ENCODE assay signal across 8 cellular contexts in the genomic region with DNA sequence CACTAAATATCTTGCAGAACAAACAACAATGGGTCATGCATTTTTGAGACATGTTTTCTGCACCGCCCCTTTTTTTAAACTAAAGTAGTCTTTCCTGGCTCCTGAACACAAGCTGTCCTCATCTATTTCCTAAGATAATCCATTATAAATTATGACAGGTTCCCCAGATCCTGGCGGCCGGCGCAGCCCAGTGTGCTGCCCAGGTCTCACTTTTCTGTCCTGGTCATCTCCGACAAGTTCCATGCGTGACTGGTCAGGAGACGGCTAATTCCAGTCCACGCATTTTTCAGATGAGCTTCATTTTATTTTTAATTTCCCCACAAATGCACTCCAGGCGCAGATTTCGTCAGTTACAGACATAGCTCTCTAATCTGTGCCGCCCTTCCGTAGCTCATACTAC.
"Had no signal": no experiment of that assay in that cellular context is flagged by ENCODE, and none has a peak within 500 bp of the region (broad histone marks: within the 10 kb centered on the region; RNA-seq: fewer than 3 reads in every experiment).

No MANE protein-coding gene starts in this region.

- DNase-seq: GM23248, GOT3, H7, HFFc6, KBM-7 had no signal

- H3K36me3 Mint-ChIP-seq: IgD-negative memory B cell had no signal

- H3K9me3 ChIP-seq: HAP-1 had no signal

- H3K27ac ChIP-seq: GM23248 had no signal

- H3K4me1 ChIP-seq: HAP-1 had no signal

- H3K9me3 Mint-ChIP-seq: HFFc6 had no signal

- H3K4me1 Mint-ChIP-seq: IgD-negative memory B cell had no signal

- H3K4me3 ChIP-seq: GM23248, HAP-1 had no signal

- H3K27me3 Mint-ChIP-seq: IgD-negative memory B cell had no signal

- H3K27ac Mint-ChIP-seq: HFFc6, IgD-negative memory B cell had no signal

- ATAC-seq: HCT116 had no signal

- H3K4me3 Mint-ChIP-seq: HFFc6, IgD-negative memory B cell had no signal

- H3K36me3 ChIP-seq: HAP-1 had no signal
